In genomic region chr19:40621283-40621682, GRCh38 we compare ENCODE assay signal across 23 cellular contexts.
"Had no signal": no experiment of that assay in that cellular context is flagged by ENCODE, and none has a peak within 500 bp of the region (broad histone marks: within the 10 kb centered on the region; RNA-seq: fewer than 3 reads in every experiment).

No MANE protein-coding gene starts in this region.

- H3K4me3 Mint-ChIP-seq: effector memory CD8-positive, alpha-beta T cell; mesothelial cell of epicardium; naive thymus-derived CD8-positive, alpha-beta T cell had no signal

- H3K27ac ChIP-seq: colonic mucosa, dorsolateral prefrontal cortex, esophagus squamous epithelium, gastrocnemius medialis, SK-N-MC, upper lobe of right lung, VCaP had no signal

- H3K4me3 ChIP-seq: colonic mucosa, dorsolateral prefrontal cortex, esophagus squamous epithelium, gastrocnemius medialis, left ventricle myocardium inferior, SK-N-MC, upper lobe of right lung had no signal

- H3K27ac Mint-ChIP-seq: activated T-helper 2 cell treated with anti-CD3 and anti-CD28 coated beads, Interferon-gamma antibody, Interleukin-2, Interleukin-4, amounts not matched to agents 10 μg/mL and 5 μg/mL and 100 μg/mL, durations not matched to agents 14 hours and 24 hours and 36 hours; effector memory CD8-positive, alpha-beta T cell; mesothelial cell of epicardium; T-helper 17 cell had no signal

- H3K36me3 ChIP-seq: colonic mucosa had no signal

- H3K4me1 ChIP-seq: colonic mucosa, gastrocnemius medialis, upper lobe of right lung had no signal

- H3K9me3 Mint-ChIP-seq: activated T-helper 2 cell treated with anti-CD3 and anti-CD28 coated beads, Interferon-gamma antibody, Interleukin-2, Interleukin-4, amounts not matched to agents 10 μg/mL and 5 μg/mL and 100 μg/mL, durations not matched to agents 14 hours and 24 hours and 36 hours; effector memory CD8-positive, alpha-beta T cell; mesothelial cell of epicardium; naive thymus-derived CD8-positive, alpha-beta T cell had no signal

- H3K27me3 Mint-ChIP-seq: effector memory CD8-positive, alpha-beta T cell; naive thymus-derived CD8-positive, alpha-beta T cell; T-helper 17 cell had no signal

- DNase-seq: activated CD4-positive, alpha-beta T cell treated with anti-CD3 and anti-CD28 coated beads, Interleukin-2, amount 50 U/mL, for 1 hour; activated naive CD4-positive, alpha-beta T cell; amniotic stem cell; colonic mucosa; dorsolateral prefrontal cortex; effector memory CD8-positive, alpha-beta T cell; esophagus squamous epithelium; gastrocnemius medialis; hypothalamus; left ventricle myocardium inferior; retina; stimulated activated CD4-positive, alpha-beta T cell treated with anti-CD3 and anti-CD28 coated beads, Interleukin-2, amount 100 ng/mL, for 48 hours; stimulated activated CD8-positive, alpha-beta memory T cell treated with anti-CD3 and anti-CD28 coated beads, Interleukin-4, amount 100 ng/mL, for 48 hours; stimulated activated naive CD4-positive, alpha-beta T cell; SW 1271; T-helper 17 cell; upper lobe of right lung had no signal

- H3K9me3 ChIP-seq: colonic mucosa, esophagus squamous epithelium, gastrocnemius medialis, left ventricle myocardium inferior, upper lobe of right lung had no signal

- ATAC-seq: activated CD4-positive, CD25-positive, alpha-beta regulatory T cell treated with anti-CD3 and anti-CD28 coated beads, Interleukin-2, amount 50 U/mL, for 24 hours; effector memory CD8-positive, alpha-beta T cell; gastrocnemius medialis; naive thymus-derived CD8-positive, alpha-beta T cell; T-helper 17 cell; upper lobe of right lung had no signal

- H3K27me3 ChIP-seq: colonic mucosa, dorsolateral prefrontal cortex, esophagus squamous epithelium, gastrocnemius medialis, upper lobe of right lung had no signal
